In genomic region chr18:9878783-9879242, GRCh38 we compare ENCODE assay signal across 21 cellular contexts. TPM values are rescaled to one million over a fixed set of nuclear protein-coding genes. Genes with fewer than 3 reads are reported as not detected.
DNase-seq lines count a peak whose midpoint lies in the region; ATAC-seq, FAIRE-seq and TF ChIP-seq lines count a peak whose summit lies in the region.
"Had no signal": no experiment of that assay in that cellular context is flagged by ENCODE, and none has a peak within 500 bp of the region (broad histone marks: within the 10 kb centered on the region; RNA-seq: fewer than 3 reads in every experiment).

No MANE protein-coding gene starts in this region.

- TF ChIP-seq EP300 in GM12878 (IDR thresholded peaks at IDR 0.05; ENCODE audit: borderline replicate concordance in 1 of 2, control insufficient read depth in 1 of 2, low read depth in 2 of 2, low read length in 2 of 2), result no peak

- RAD21 ChIA-PET in HCT116 (lab: Charles Lee; ENCODE audit: low non-redundant PET in 1 of 2, low total read pairs in 2 of 2, uncharacterized antibody in 2 of 2, unreplicated experiment in 2 of 2) (no interaction called here), GM12878 (lab: Charles Lee; ENCODE audit: unreplicated experiment) (no interaction called here)

- WGBS in mammary epithelial cell (ENCODE audit: low coverage, missing lambda C conversion rate), result 99% methylated on average over 6 of the region's 6 CpGs
- 65% methylated on average over 6 of the region's 6 CpGs for WGBS in GM12878 (ENCODE audit: insufficient coverage, insufficient replicate concordance, low lambda C conversion rate, missing lambda C conversion rate)

- POLR2A ChIA-PET in MCF 10A (lab: Yijun Ruan, JAX) (interaction anchor here (0.6 to 1.0 kb wide), 3 partner anchors 23 to 284 kb away, joined by 3 to 4 read pairs (median 4); partner anchors contain the start of gene VAPA), HCT116 (lab: Charles Lee) (no interaction called here), GM12878 (lab: Charles Lee) (no interaction called here)

- H3K27ac ChIP-seq in mammary epithelial cell (ENCODE audit: insufficient read depth, low read depth, low read length) (no peak overlapping the region), HCT116 (ENCODE audit: low read depth, low read length) (no peak overlapping the region), GM12878 (ENCODE audit: control insufficient read depth, insufficient read depth) (no peak overlapping the region)
- H3K27ac ChIP-seq: 22Rv1; BLaER1 treated with 17β-estradiol and CSF1 and Interleukin-3, amounts not matched to agents 10 nM and 100 nM had no signal

- H3K9me3 Mint-ChIP-seq in MCF 10A (ENCODE audit: unreplicated experiment), result no peaks in the 10 kb centered on the region
- H3K9me3 Mint-ChIP-seq: CD8-positive, alpha-beta T cell had no signal

- CTCF ChIA-PET in mammary epithelial cell (lab: Charles Lee; ENCODE audit: low non-redundant PET) (no interaction called here), MCF 10A (lab: Yijun Ruan, JAX) (no interaction called here), HCT116 (lab: Charles Lee) (no interaction called here), GM12878 (lab: Yijun Ruan, JAX) (no interaction called here)

- dilution Hi-C loops in mammary epithelial cell (cut with HindIII; ENCODE audit: low sequenced_read_pairs), result no loop called here

- no peaks in the 10 kb centered on the region for H3K9me2 ChIP-seq in HCT116 (ENCODE audit: insufficient read depth)

- TF ChIP-seq CTCF in mammary epithelial cell (conservative IDR thresholded peaks at IDR 0.05 in 1 of 2, IDR thresholded peaks at IDR 0.05 in 1 of 2; ENCODE audit: extremely low read depth in 1 of 2, insufficient read depth in 1 of 2, low read depth in 1 of 2, low read length in 2 of 2) (no peak), MCF 10A (IDR thresholded peaks at IDR 0.05; ENCODE audit: unreplicated experiment) (no peak), HCT116 (IDR thresholded peaks at IDR 0.05 in 2 of 3, conservative IDR thresholded peaks at IDR 0.05 in 1 of 3; ENCODE audit: borderline replicate concordance in 1 of 3, insufficient read depth in 1 of 3, low read depth in 2 of 3, low read length in 2 of 3) (no peak), GM12878 (IDR thresholded peaks at IDR 0.05 in 2 of 3, conservative IDR thresholded peaks at IDR 0.05 in 1 of 3; ENCODE audit: control insufficient read depth in 2 of 3, extremely low read depth in 1 of 3, insufficient read depth in 1 of 3, low read depth in 3 of 3, low read length in 3 of 3) (no peak)

- peaks cover 12% of the 10 kb centered on the region for H3K4me1 Mint-ChIP-seq in MCF 10A (ENCODE audit: insufficient read depth, unreplicated experiment)
- H3K4me1 Mint-ChIP-seq: B cell had no signal

- H3K27me3 Mint-ChIP-seq in MCF 10A (ENCODE audit: insufficient read depth, unreplicated experiment), result no peaks in the 10 kb centered on the region

- ATAC-seq in HCT116, result no peak
- no peak for ATAC-seq in GM12878
- no peak for ATAC-seq in GM19463 (IDR thresholded peaks at IDR 0.05; ENCODE audit: unreplicated experiment)
- ATAC-seq: CD8-positive, alpha-beta T cell had no signal

- H4K20me1 ChIP-seq in mammary epithelial cell (ENCODE audit: insufficient read depth, low read length) (no peaks in the 10 kb centered on the region), HCT116 (ENCODE audit: insufficient read depth) (no peaks in the 10 kb centered on the region), GM12878 (ENCODE audit: control insufficient read depth, insufficient read depth) (no peaks in the 10 kb centered on the region)
- H4K20me1 ChIP-seq: BLaER1 treated with 17β-estradiol and CSF1 and Interleukin-3, amounts not matched to agents 10 nM and 100 nM had no signal

- in situ Hi-C loops in mammary epithelial cell (cut with MboI; ENCODE audit: low sequenced_read_pairs in 2 of 2), result no loop called here
- in situ Hi-C loops in GM12878 (cut with MboI), result no loop called here

- no peak overlapping the region for H3K4me3 Mint-ChIP-seq in MCF 10A (ENCODE audit: unreplicated experiment)
- H3K4me3 Mint-ChIP-seq: B cell; CD8-positive, alpha-beta T cell had no signal

- H3K79me2 ChIP-seq in mammary epithelial cell (ENCODE audit: insufficient read depth, low read length) (no peaks in the 10 kb centered on the region), HCT116 (ENCODE audit: insufficient read depth, low read length) (no peaks in the 10 kb centered on the region), GM12878 (ENCODE audit: control insufficient read depth, insufficient read depth, low read length) (no peaks in the 10 kb centered on the region)

- H3K9ac ChIP-seq in mammary epithelial cell (ENCODE audit: insufficient read depth, low read length) (no peak overlapping the region), HCT116 (ENCODE audit: low read length) (no peak overlapping the region), GM12878 (ENCODE audit: control insufficient read depth, insufficient read depth, low read length) (no peak overlapping the region)
- H3K9ac ChIP-seq: BLaER1 treated with 17β-estradiol and CSF1 and Interleukin-3, amounts not matched to agents 10 nM and 100 nM had no signal

- SMC1A ChIA-PET in GM12878 (lab: Charles Lee; ENCODE audit: uncharacterized antibody, unreplicated experiment), result no interaction called here

- no peak for DNase-seq in mammary epithelial cell
- DNase-seq in MCF 10A (ENCODE audit: unreplicated experiment), result no peak
- DNase-seq in HCT116 (ENCODE audit: low read depth, low spot score), result no peak
- DNase-seq in GM12878 (ENCODE audit: low read depth, low spot score), result no peak
- DNase-seq in SW 1271 (lab: John Stamatoyannopoulos, UW), result no peak
- no peak for DNase-seq in NCI-H345 treated with DMSO at 0.1 percent for 48 hours (lab: John Stamatoyannopoulos, UW; ENCODE audit: unreplicated experiment)
- DNase-seq: CD8-positive, alpha-beta T cell; COR-L47; DMS 273 treated with DMSO at 0.1 percent for 48 hours; GOT3; H7; Karpas-422; KBM-7 had no signal

- BruUV-seq in mammary epithelial cell (replicated peaks; lab: Mats Ljungman, UMichigan), result no TSS peak
- no TSS peak for BruUV-seq in MCF 10A (replicated peaks; lab: Mats Ljungman, UMichigan)
- BruUV-seq in HCT116 (replicated peaks; lab: Mats Ljungman, UMichigan), result no TSS peak
- BruUV-seq in GM12878 (replicated peaks; lab: Mats Ljungman, UMichigan), result no TSS peak

- H3K27me3 ChIP-seq in mammary epithelial cell (ENCODE audit: insufficient read depth, low read length) (no peaks in the 10 kb centered on the region), HCT116 (ENCODE audit: insufficient read depth, low read length) (no peaks in the 10 kb centered on the region), GM12878 (replicated peaks in 1 of 2; ENCODE audit: control insufficient read depth in 2 of 2, insufficient read depth in 2 of 2, low read length in 1 of 2) (no peaks in the 10 kb centered on the region; a peak in 1 of 4 replicates)
- H3K27me3 ChIP-seq: BLaER1 treated with 17β-estradiol and CSF1 and Interleukin-3, amounts not matched to agents 10 nM and 100 nM had no signal

- TF ChIP-seq RAD21 in HCT116 (IDR thresholded peaks at IDR 0.05; ENCODE audit: low read depth), result no peak
- no peak for TF ChIP-seq RAD21 in GM12878 (IDR thresholded peaks at IDR 0.05; ENCODE audit: insufficient read depth, low read depth, low read length)

- FAIRE-seq in GM12878 (lab: Jason Lieb, UNC), result no peak
- FAIRE-seq: G401.6, GM12892, GM18507 had no signal

- H2AFZ ChIP-seq in mammary epithelial cell (ENCODE audit: low read depth, low read length) (peak overlapping the region; percentile 15), HCT116 (ENCODE audit: low read depth, low read length, poor library complexity, severe bottlenecking) (peak overlapping the region; percentile 67), GM12878 (ENCODE audit: control insufficient read depth, low read depth, low read length) (no peak overlapping the region)

- no peaks in the 10 kb centered on the region for H3K9me3 ChIP-seq in mammary epithelial cell (replicated peaks; ENCODE audit: insufficient read depth, low read length)
- no peaks in the 10 kb centered on the region for H3K9me3 ChIP-seq in HCT116 (ENCODE audit: control insufficient read depth in 1 of 2, insufficient read depth in 1 of 2, low read depth in 1 of 2, low read length in 2 of 2)
- H3K9me3 ChIP-seq in GM12878 (replicated peaks; ENCODE audit: control insufficient read depth, insufficient read depth, low read length), result no peaks in the 10 kb centered on the region; the same call in 2 of the 3 replicates
- H3K9me3 ChIP-seq: BLaER1 treated with 17β-estradiol and CSF1 and Interleukin-3, amounts not matched to agents 10 nM and 100 nM had no signal

- H3K36me3 ChIP-seq in mammary epithelial cell (ENCODE audit: insufficient read depth, low read length) (no peaks in the 10 kb centered on the region), HCT116 (ENCODE audit: control insufficient read depth in 1 of 2, insufficient read depth in 2 of 2, low read length in 2 of 2) (no peaks in the 10 kb centered on the region), GM12878 (ENCODE audit: control insufficient read depth in 2 of 2, insufficient read depth in 2 of 2, low read length in 1 of 2) (no peaks in the 10 kb centered on the region)
- H3K36me3 ChIP-seq: BLaER1 treated with 17β-estradiol and CSF1 and Interleukin-3, amounts not matched to agents 10 nM and 100 nM had no signal

- intact Hi-C loops in mammary epithelial cell (cut with micrococcal nuclease) (no loop called here), MCF 10A (cut with micrococcal nuclease) (loop anchor here (5.0 kb wide), 1 partner anchor 38 kb away; no protein-coding TSS in a partner anchor), HCT116 (cut with micrococcal nuclease) (no loop called here), GM12878 (cut with micrococcal nuclease; ENCODE audit: unreplicated experiment) (loop anchor here (10.0 kb wide), 1 partner anchor 66 kb away; no protein-coding TSS in a partner anchor)

- TF ChIP-seq POLR2A in HCT116 (IDR thresholded peaks at IDR 0.05; ENCODE audit: borderline replicate concordance, extremely low read depth, insufficient read depth, insufficient read length) (no peak), GM12878 (IDR thresholded peaks at IDR 0.05; ENCODE audit: low read depth, low read length) (no peak)

- peaks cover 20% of the 10 kb centered on the region for H3K4me1 ChIP-seq in mammary epithelial cell (ENCODE audit: insufficient read depth, low read length)
- H3K4me1 ChIP-seq in HCT116 (ENCODE audit: control insufficient read depth in 1 of 2, insufficient read depth in 2 of 2, low read length in 2 of 2), result peaks cover 17 to 38% of the 10 kb centered on the region in 2 experiments
- H3K4me1 ChIP-seq in GM12878 (ENCODE audit: control insufficient read depth, insufficient read depth, low read length), result no peaks in the 10 kb centered on the region
- H3K4me1 ChIP-seq: BLaER1 treated with 17β-estradiol and CSF1 and Interleukin-3, amounts not matched to agents 10 nM and 100 nM had no signal

- H3K4me3 ChIP-seq in mammary epithelial cell (replicated peaks in 1 of 3; ENCODE audit: insufficient read depth in 1 of 3, low read depth in 2 of 3, low read length in 3 of 3), result no peak overlapping the region
- no peak overlapping the region for H3K4me3 ChIP-seq in HCT116 (replicated peaks in 1 of 2; ENCODE audit: low read depth in 1 of 2, low read length in 2 of 2)
- no peak overlapping the region for H3K4me3 ChIP-seq in GM12878
- H3K4me3 ChIP-seq: BLaER1 treated with 17β-estradiol and CSF1 and Interleukin-3, amounts not matched to agents 10 nM and 100 nM had no signal

- H3K27ac Mint-ChIP-seq in MCF 10A (ENCODE audit: low read depth, unreplicated experiment), result no peak overlapping the region
- H3K27ac Mint-ChIP-seq: B cell; CD8-positive, alpha-beta T cell had no signal

- H3K36me3 Mint-ChIP-seq in MCF 10A (ENCODE audit: insufficient read depth, unreplicated experiment), result no peaks in the 10 kb centered on the region
- H3K36me3 Mint-ChIP-seq: CD8-positive, alpha-beta T cell had no signal

- no peak overlapping the region for H3K4me2 ChIP-seq in mammary epithelial cell (ENCODE audit: insufficient read depth, low read depth, low read length)
- H3K4me2 ChIP-seq in HCT116 (ENCODE audit: low read length), result no peak overlapping the region
- no peak overlapping the region for H3K4me2 ChIP-seq in GM12878 (ENCODE audit: control insufficient read depth, insufficient read depth)
- H3K4me2 ChIP-seq: BLaER1 treated with 17β-estradiol and CSF1 and Interleukin-3, amounts not matched to agents 10 nM and 100 nM had no signal

RNA-seq across cellular contexts. Expression of gene TXNDC2, which starts 7.0 kb away (rescaled TPM):
- total RNA-seq in mammary epithelial cell, result not detected
- polyA plus RNA-seq in mammary epithelial cell, result 0.09 TPM
- polyA minus RNA-seq in mammary epithelial cell, result 0.67 TPM
- not detected in 2 replicates for total RNA-seq in MCF 10A (2022)
- total RNA-seq in HCT116 (2021; ENCODE audit: unreplicated experiment), result 0.12 TPM
- 0.03 and 0.05 TPM in 2 replicates for polyA plus RNA-seq in HCT116 (2012)
- not detected in 2 replicates for total RNA-seq in GM12878 (2013; cell fraction: nucleolus; rRNA removed)
- total RNA-seq in GM12878 (2014; rRNA removed), result 0.06 TPM in 1 of 2 replicates, not detected in the other
- 0.04 TPM in 1 of 2 replicates, not detected in the other for total RNA-seq in GM12878 (2014; rRNA removed; fragmentation: Illumina TruSeq; extraction: Trizol)
- 0.40 TPM in 1 of 2 replicates, not detected in the other for total RNA-seq in GM12878 (2021)
- not detected for polyA plus RNA-seq in GM12878 (2011; ENCODE audit: low read depth)
- not detected in 2 replicates for polyA plus RNA-seq in GM12878 (2011; rRNA removed)
- polyA plus RNA-seq in GM12878 (2011; cell fraction: cytosol; rRNA removed), result not detected in 2 replicates
- polyA plus RNA-seq in GM12878 (2011; cell fraction: nucleus; rRNA removed), result not detected in 2 replicates
- polyA plus RNA-seq in GM12878 (2012), result 0.04 TPM in 1 of 2 replicates, not detected in the other
- polyA plus RNA-seq in GM12878 (2014; fragmentation: Illumina TruSeq; extraction: Trizol), result 0.07 TPM in 1 of 2 replicates, not detected in the other
- polyA plus RNA-seq in GM12878 (2014; fragmentation: Nextera tagmentation; extraction: Ambion mirVana), result not detected
- polyA plus RNA-seq in GM12878 (2014; rRNA removed), result 0.09 TPM in 1 of 2 replicates, not detected in the other
- polyA plus RNA-seq in GM12878 (2016; fragmentation: Nextera tagmentation; extraction: Ambion mirVana), result not detected
- polyA minus RNA-seq in GM12878 (2011; rRNA and poly(A)+ RNA removed), result not detected in 2 replicates
- polyA minus RNA-seq in GM12878 (2011; cell fraction: cytosol; rRNA and poly(A)+ RNA removed), result not detected in 2 replicates
- polyA minus RNA-seq in GM12878 (2011; cell fraction: nucleus; rRNA and poly(A)+ RNA removed), result not detected in 2 replicates
- total RNA-seq: CD8-positive, alpha-beta T cell; H7; HT-29 had no signal

RNA-seq across cellular contexts. Expression of gene VAPA, which starts 35.0 kb away (rescaled TPM):
- 100 to 1,000 TPM; 199 to 223 TPM for total RNA-seq in mammary epithelial cell
- polyA plus RNA-seq in mammary epithelial cell, result 225 TPM
- 311 TPM for polyA minus RNA-seq in mammary epithelial cell
- 247 and 286 TPM in 2 replicates for total RNA-seq in MCF 10A (2022)
- total RNA-seq in HCT116 (2021; ENCODE audit: unreplicated experiment), result 295 TPM
- 170 and 206 TPM in 2 replicates for polyA plus RNA-seq in HCT116 (2012)
- total RNA-seq in GM12878 (2013; cell fraction: nucleolus; rRNA removed), result 139 and 144 TPM in 2 replicates
- total RNA-seq in GM12878 (2014; rRNA removed), result 124 and 128 TPM in 2 replicates
- total RNA-seq in GM12878 (2014; rRNA removed; fragmentation: Illumina TruSeq; extraction: Trizol), result 165 and 173 TPM in 2 replicates
- 136 and 137 TPM in 2 replicates for total RNA-seq in GM12878 (2021)
- polyA plus RNA-seq in GM12878 (2011; ENCODE audit: low read depth), result 60.5 TPM
- 235 and 368 TPM in 2 replicates for polyA plus RNA-seq in GM12878 (2011; rRNA removed)
- polyA plus RNA-seq in GM12878 (2011; cell fraction: cytosol; rRNA removed), result 78.7 and 122 TPM in 2 replicates
- 96.8 and 97.2 TPM in 2 replicates for polyA plus RNA-seq in GM12878 (2011; cell fraction: nucleus; rRNA removed)
- polyA plus RNA-seq in GM12878 (2012), result 76.2 and 145 TPM in 2 replicates
- polyA plus RNA-seq in GM12878 (2014; fragmentation: Illumina TruSeq; extraction: Trizol), result 252 and 265 TPM in 2 replicates
- 10 to 100 TPM; 70.9 to 73.1 TPM for polyA plus RNA-seq in GM12878 (2014; fragmentation: Nextera tagmentation; extraction: Ambion mirVana)
- 154 and 159 TPM in 2 replicates for polyA plus RNA-seq in GM12878 (2014; rRNA removed)
- polyA plus RNA-seq in GM12878 (2016; fragmentation: Nextera tagmentation; extraction: Ambion mirVana), result 100 to 1,000 TPM; 236 to 237 TPM
- 79.9 and 141 TPM in 2 replicates for polyA minus RNA-seq in GM12878 (2011; rRNA and poly(A)+ RNA removed)
- 58.4 and 68.5 TPM in 2 replicates for polyA minus RNA-seq in GM12878 (2011; cell fraction: cytosol; rRNA and poly(A)+ RNA removed)
- 44.0 and 74.3 TPM in 2 replicates for polyA minus RNA-seq in GM12878 (2011; cell fraction: nucleus; rRNA and poly(A)+ RNA removed)

Comparison
In these comparisons a context has a peak if more than half of its experiments do, and no peak if none do; other contexts are left out.
1. intact Hi-C loops: an anchor here in MCF 10A (5.0 kb wide) and GM12878 (10.0 kb wide); none called in mammary epithelial cell and HCT116.